In genomic region chr14:81436296-81437138, GRCh38 we compare ENCODE assay signal across 8 cellular contexts. TPM values are rescaled to one million over a fixed set of nuclear protein-coding genes. Genes with fewer than 3 reads are reported as not detected.
DNase-seq lines count a peak whose midpoint lies in the region; ATAC-seq, FAIRE-seq and TF ChIP-seq lines count a peak whose summit lies in the region.

No MANE protein-coding gene starts in this region.

- TF ChIP-seq CTCF in left ventricle myocardium inferior (IDR thresholded peaks at IDR 0.05; ENCODE audit: borderline replicate concordance) = no peak
- no peak for TF ChIP-seq CTCF in pancreas (IDR thresholded peaks at IDR 0.05)

- peak overlapping the region; percentile 69 for H3K4me3 ChIP-seq in Jurkat, Clone E6-1 (ENCODE audit: low read length)
- H3K4me3 ChIP-seq in left ventricle myocardium inferior (peak overlapping the region; percentile 72), pancreas (peak overlapping the region; percentile 22 to 66 (median 50))

- H3K27me3 ChIP-seq in left ventricle myocardium inferior (ENCODE audit: low read depth) (peaks cover 94% of the 10 kb centered on the region), pancreas (peaks cover 0 to 4% (median 1%) of the 10 kb centered on the region in 4 donors)

- intact Hi-C loops in left ventricle myocardium inferior (cut with micrococcal nuclease) (no loop called here), pancreas (cut with DNase I) (no loop called here)

- 1% methylated on average over 65 to 79 of the region's 79 CpGs for WGBS in pancreas, 2 donors

- H3K36me3 ChIP-seq in left ventricle myocardium inferior (no peaks in the 10 kb centered on the region), pancreas (no peaks in the 10 kb centered on the region)

- H3K9me3 ChIP-seq in left ventricle myocardium inferior (replicated peaks) = no peaks in the 10 kb centered on the region
- H3K9me3 ChIP-seq in pancreas = no peaks in the 10 kb centered on the region

- H3K4me1 ChIP-seq in left ventricle myocardium inferior (peaks cover 22% of the 10 kb centered on the region), pancreas (peaks cover 0 to 6% (median 5%) of the 10 kb centered on the region in 3 donors)

- no peak for FAIRE-seq in pancreas (lab: Jason Lieb, UNC)

- DNase-seq in DMS53 (lab: John Stamatoyannopoulos, UW) (peak; percentile 91), SK-N-DZ (ENCODE audit: low spot score) (peak; percentile 79), anterior cingulate cortex (lab: John Stamatoyannopoulos, UW) (peak in 54 of 58 donors; percentile 23 to 79 (median 62)), left ventricle myocardium inferior (peak; percentile 79), pancreas (peak; percentile 69 to 94 (median 80))
- DNase-seq in Jurkat, Clone E6-1 (ENCODE audit: low read depth, low spot score) = peak; percentile 44

- ATAC-seq in GM21723 (IDR thresholded peaks at IDR 0.05; ENCODE audit: unreplicated experiment) (peak; percentile 80), pancreas (peak; percentile 95 to 98 (median 96)), GM18873 (IDR thresholded peaks at IDR 0.05; ENCODE audit: low FRiP score, unreplicated experiment) (no peak)

- H3K27ac ChIP-seq in left ventricle myocardium inferior (replicated peaks) = peak overlapping the region; percentile 65
- H3K27ac ChIP-seq in pancreas = peak overlapping the region in 1 of 4 donors; percentile 12

RNA-seq across cellular contexts. Expression of gene STON2, which starts 36.4 kb away (rescaled TPM):
- polyA plus RNA-seq in Jurkat, Clone E6-1 (2012; ENCODE audit: insufficient read depth, insufficient read length) = 2.1 TPM
- polyA plus RNA-seq in SK-N-DZ (2014; cell fraction: cytosol; rRNA removed) = 11.4 and 14.4 TPM in 2 replicates
- polyA plus RNA-seq in SK-N-DZ (2014; cell fraction: nucleus; rRNA removed) = 7.1 and 10.5 TPM in 2 replicates
- total RNA-seq in left ventricle myocardium inferior = 8.3 TPM
- 1 to 10 TPM; 1.0 to 4.6 (median 2.8) TPM for total RNA-seq in pancreas
- polyA plus RNA-seq in pancreas = 1 to 10 TPM in 1 of 2 donors, under 1 TPM in 1; 0.76 to 1.7 TPM
